ENCODE assay signal across 8 cellular contexts in genomic region chr17:7281074-7281952, GRCh38. TPM values are rescaled to one million over a fixed set of nuclear protein-coding genes. Genes with fewer than 3 reads are reported as not detected.
DNase-seq lines count a peak whose midpoint lies in the region; ATAC-seq, FAIRE-seq and TF ChIP-seq lines count a peak whose summit lies in the region.

TSS of gene SLC2A4 (plus strand) at chr17:7281718. CDS start at chr17:7281935, 217 bp downstream.

- CTCF ChIA-PET in activated CD4-positive, alpha-beta T cell treated with anti-CD3 and anti-CD28 coated beads for 36 hours (lab: Charles Lee), result interaction anchor here (0.7 to 5.9 kb wide), 15 partner anchors 10 to 279 kb away, joined by 3 to 45 read pairs (median 3); partner anchors contain the start of genes ACAP1, NEURL4 and NLGN2

- no peaks in the 10 kb centered on the region for H3K36me3 ChIP-seq in keratinocyte (ENCODE audit: control insufficient read depth in 2 of 2, extremely low read depth in 1 of 2, insufficient read depth in 2 of 2, low read length in 2 of 2)

- ATAC-seq in HG02840 (IDR thresholded peaks at IDR 0.05; ENCODE audit: low FRiP score, unreplicated experiment), result peak; percentile 50
- ATAC-seq in activated CD4-positive, alpha-beta T cell treated with anti-CD3 and anti-CD28 coated beads for 36 hours, result peak; percentile 87
- no peak for ATAC-seq in HG03097 (IDR thresholded peaks at IDR 0.05; ENCODE audit: low FRiP score, unreplicated experiment)

- no peak for TF ChIP-seq CTCF in keratinocyte (optimal IDR thresholded peaks at IDR 0.05 in 1 of 3, IDR thresholded peaks at IDR 0.05 in 1 of 3, conservative IDR thresholded peaks at IDR 0.05 in 1 of 3; ENCODE audit: extremely low read depth in 1 of 3, insufficient read depth in 2 of 3, low read length in 3 of 3)

- no peaks in the 10 kb centered on the region for H4K20me1 ChIP-seq in keratinocyte (ENCODE audit: control insufficient read depth, extremely low read depth, insufficient read depth, low read length)

- H3K27me3 Mint-ChIP-seq in activated CD4-positive, alpha-beta T cell treated with anti-CD3 and anti-CD28 coated beads for 36 hours, result peaks cover 17% of the 10 kb centered on the region

- no peaks in the 10 kb centered on the region for H3K9me3 Mint-ChIP-seq in activated CD4-positive, alpha-beta T cell treated with anti-CD3 and anti-CD28 coated beads for 36 hours (ENCODE audit: low read depth)

- H3K4me3 Mint-ChIP-seq in activated CD4-positive, alpha-beta T cell treated with anti-CD3 and anti-CD28 coated beads for 36 hours, result peak within 1 kb of the TSS; percentile 70

- dilution Hi-C loops in keratinocyte (cut with MboI; ENCODE audit: extremely low pct_ligation_motif_present, low sequenced_read_pairs), result no loop called here

- peak within 1 kb of the TSS; percentile 60 for H2AFZ ChIP-seq in keratinocyte (ENCODE audit: control insufficient read depth, low read length)

- H3K79me2 ChIP-seq in keratinocyte (ENCODE audit: control insufficient read depth, insufficient read depth, low read length), result no peaks in the 10 kb centered on the region

- FAIRE-seq in keratinocyte (lab: Jason Lieb, UNC), result no peak

- DNase-seq in ELR (ENCODE audit: low read depth) (peak; percentile 97), NCI-H2227 treated with DMSO at 0.1 percent for 48 hours (lab: John Stamatoyannopoulos, UW) (peak; percentile 89), cerebellum (ENCODE audit: low spot score) (peak; percentile 63), keratinocyte (ENCODE audit: low read depth, low spot score) (peak; percentile 87)
- peak; percentile 96 for DNase-seq in activated CD4-positive, alpha-beta T cell treated with anti-CD3 and anti-CD28 coated beads for 36 hours
- peak; percentile 82 to 94 for DNase-seq in stimulated activated CD4-positive, alpha-beta T cell treated with anti-CD3 and anti-CD28 coated beads, Interleukin-12 subunit alpha, Interleukin-12 subunit beta, amount 100 ng/mL, for 24 hours (ENCODE audit: low read depth in 2 of 2)

- H3K4me3 ChIP-seq in keratinocyte (ENCODE audit: control insufficient read depth in 2 of 3, extremely low read depth in 1 of 3, insufficient read depth in 2 of 3, low read depth in 1 of 3, low read length in 3 of 3), result peak within 1 kb of the TSS; percentile 38 to 78 (median 66)

- peaks cover 21% of the 10 kb centered on the region for H3K4me1 Mint-ChIP-seq in activated CD4-positive, alpha-beta T cell treated with anti-CD3 and anti-CD28 coated beads for 36 hours

- H3K9me1 ChIP-seq in keratinocyte (ENCODE audit: control insufficient read depth, extremely low read depth, insufficient read depth, low read length), result no peaks in the 10 kb centered on the region

- peak within 1 kb of the TSS; percentile 72 for H3K9ac ChIP-seq in keratinocyte (ENCODE audit: control insufficient read depth, extremely low read depth, insufficient read depth, low read length)

- H3K27ac ChIP-seq in keratinocyte (ENCODE audit: control insufficient read depth, insufficient read depth, low read length), result peak within 1 kb of the TSS; percentile 44

- no peaks in the 10 kb centered on the region for H3K36me3 Mint-ChIP-seq in activated CD4-positive, alpha-beta T cell treated with anti-CD3 and anti-CD28 coated beads for 36 hours (ENCODE audit: low read depth)

- H3K27ac Mint-ChIP-seq in activated CD4-positive, alpha-beta T cell treated with anti-CD3 and anti-CD28 coated beads for 36 hours, result no peak within 1 kb of the TSS

- intact Hi-C loops in activated CD4-positive, alpha-beta T cell treated with anti-CD3 and anti-CD28 coated beads for 36 hours (cut with DNase I, micrococcal nuclease), result loop anchor here (1.0 to 2.0 kb wide), 15 partner anchors 26 to 280 kb away; partner anchors contain the start of genes ACAP1 (in 1 of the 2), DVL2 (in 1 of the 2), EIF5A (in 1 of the 2) and ELP5 (in 1 of the 2)

- peaks cover 36% of the 10 kb centered on the region for H3K27me3 ChIP-seq in keratinocyte (ENCODE audit: control insufficient read depth, extremely low read depth, insufficient read depth, low read length)

- H3K9me3 ChIP-seq in keratinocyte (ENCODE audit: control insufficient read depth, low read depth, low read length), result no peaks in the 10 kb centered on the region

- POLR2A ChIA-PET in activated CD4-positive, alpha-beta T cell treated with anti-CD3 and anti-CD28 coated beads for 36 hours (lab: Charles Lee), result interaction anchor here (0.5 to 1.0 kb wide), 2 partner anchors 17 to 32 kb away, joined by 4 read pairs; no protein-coding TSS in a partner anchor

- peaks cover 16% of the 10 kb centered on the region for H3K4me1 ChIP-seq in keratinocyte (ENCODE audit: control insufficient read depth, extremely low read depth, insufficient read depth, low read length)

- peak within 1 kb of the TSS; percentile 98 for H3K4me2 ChIP-seq in keratinocyte (ENCODE audit: control insufficient read depth, extremely low read depth, insufficient read depth, low read depth, low read length)

RNA-seq across cellular contexts. Expression of gene SLC2A4, which starts in this region (rescaled TPM):
- under 1 TPM; 0.16 to 0.25 TPM for total RNA-seq in activated CD4-positive, alpha-beta T cell treated with anti-CD3 and anti-CD28 coated beads for 36 hours
- 0.18 TPM for total RNA-seq in cerebellum
- polyA plus RNA-seq in keratinocyte, result 0.05 TPM in 1 of 3 replicates, not detected in the others
- not detected for polyA plus RNA-seq in keratinocyte (2011; ENCODE audit: low read depth)
- not detected in 2 replicates for polyA plus RNA-seq in keratinocyte (2011; cell fraction: cytosol; rRNA removed)
- polyA plus RNA-seq in keratinocyte (2011; cell fraction: nucleus; rRNA removed), result 0.06 and 0.09 TPM in 2 replicates
- 0.08 TPM in 1 of 2 replicates, not detected in the other for polyA plus RNA-seq in keratinocyte (2012; ENCODE audit: low replicate concordance)
- not detected in 3 replicates for polyA minus RNA-seq in keratinocyte
- polyA minus RNA-seq in keratinocyte (2011; cell fraction: cytosol; rRNA and poly(A)+ RNA removed), result not detected
- not detected in 2 replicates for polyA minus RNA-seq in keratinocyte (2011; cell fraction: nucleus; rRNA and poly(A)+ RNA removed)

Comparison
In these comparisons a context has a peak if more than half of its experiments do, and no peak if none do; other contexts are left out.
1. Peak in DNase-seq and ATAC-seq in activated CD4-positive, alpha-beta T cell treated with anti-CD3 and anti-CD28 coated beads for 36 hours; RNA of the gene not detected or under 1 TPM.
2. Peak in DNase-seq in cerebellum; RNA of the gene not detected or under 1 TPM.
3. Peak in DNase-seq, H3K4me3 ChIP-seq, H3K27ac ChIP-seq, H3K9ac ChIP-seq and H3K4me2 ChIP-seq in keratinocyte; RNA of the gene not detected or under 1 TPM.